Comparison of ENCODE assay signal across 8 cellular contexts in the genomic region with DNA sequence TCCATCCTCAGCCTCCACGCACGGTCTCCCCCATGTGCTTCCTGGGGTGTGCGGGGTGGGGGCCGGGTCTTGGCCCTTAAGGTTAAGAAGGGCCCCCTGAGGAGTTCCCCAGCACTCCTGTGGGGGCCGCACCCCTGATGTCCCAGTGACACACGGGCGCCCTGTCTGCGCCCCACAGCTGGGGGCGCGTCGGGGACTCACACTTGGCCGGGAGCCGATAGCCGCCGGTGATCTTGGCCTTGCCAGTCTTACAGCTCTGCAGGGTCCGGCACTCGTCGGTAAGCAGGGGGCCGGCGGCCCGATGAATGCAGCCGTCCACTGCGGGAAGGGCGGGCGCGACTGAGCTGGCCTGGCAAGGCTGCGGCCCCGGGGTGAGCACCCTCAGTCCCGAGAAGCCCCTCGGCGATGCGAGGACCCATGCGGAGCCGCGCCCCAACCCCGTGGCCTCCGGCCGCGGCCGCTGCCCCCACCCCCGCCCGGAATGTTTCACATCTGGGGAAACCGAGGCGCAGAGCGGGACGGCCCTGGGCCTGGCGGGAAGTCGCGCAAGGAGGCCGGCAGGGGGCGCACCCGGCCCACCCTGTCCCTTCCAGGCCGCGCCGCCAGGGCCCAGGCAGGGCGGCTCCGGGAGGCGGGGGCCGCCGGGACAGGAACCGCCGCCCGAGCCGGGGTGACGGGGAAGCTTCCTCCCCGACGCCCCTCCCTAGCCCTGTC. TPM values are rescaled to one million over a fixed set of nuclear protein-coding genes. Genes with fewer than 3 reads are reported as not detected.
DNase-seq lines count a peak whose midpoint lies in the region; ATAC-seq and TF ChIP-seq lines count a peak whose summit lies in the region.

No MANE protein-coding gene starts in this region.

- no TSS peak for BruUV-seq in PC-9 (replicated peaks; lab: Mats Ljungman, UMichigan)

- no peak overlapping the region for H3K27ac ChIP-seq in DOHH2 (ENCODE audit: low read depth, low read length)
- no peak overlapping the region for H3K27ac ChIP-seq in ectodermal cell (ENCODE audit: insufficient read depth, low read depth, low read length, poor library complexity, severe bottlenecking)
- H3K27ac ChIP-seq in PC-9, result no peak overlapping the region

- POLR2A ChIA-PET in PC-9 (lab: Charles Lee; ENCODE audit: unreplicated experiment), result no interaction called here

- ATAC-seq in HG03175 (IDR thresholded peaks at IDR 0.05; ENCODE audit: unreplicated experiment), result peak; percentile 65

- H3K4me2 ChIP-seq in DOHH2 (ENCODE audit: low read length) (peak overlapping the region; percentile 57), PC-9 (no peak overlapping the region)

- H3K27me3 ChIP-seq in DOHH2 (ENCODE audit: control insufficient read depth, low read length) (no peaks in the 10 kb centered on the region), ectodermal cell (ENCODE audit: control insufficient read depth, insufficient read depth, low read length, poor library complexity, severe bottlenecking) (peaks cover 42% of the 10 kb centered on the region), PC-9 (ENCODE audit: insufficient read depth, low read depth) (no peaks in the 10 kb centered on the region)

- no peaks in the 10 kb centered on the region for H3K9me2 ChIP-seq in DOHH2 (replicated peaks; ENCODE audit: control insufficient read depth, low read length)
- H3K9me2 ChIP-seq in PC-9 (ENCODE audit: insufficient read depth), result no peaks in the 10 kb centered on the region

- no peaks in the 10 kb centered on the region for H3K79me2 ChIP-seq in DOHH2 (ENCODE audit: control insufficient read depth, low read length)
- no peaks in the 10 kb centered on the region for H3K79me2 ChIP-seq in PC-9 (ENCODE audit: low read depth)

- H3K9me3 ChIP-seq in DOHH2 (ENCODE audit: control insufficient read depth, insufficient read depth, low read length), result no peaks in the 10 kb centered on the region
- H3K9me3 ChIP-seq in ectodermal cell (ENCODE audit: control insufficient read depth, low read length), result no peaks in the 10 kb centered on the region
- no peaks in the 10 kb centered on the region for H3K9me3 ChIP-seq in PC-9 (ENCODE audit: insufficient read depth, low read depth)

- H4K20me1 ChIP-seq in DOHH2 (ENCODE audit: control insufficient read depth, insufficient read depth, low read depth, low read length) (0 out of 2 replicates have a peak, but pooled peaks cover 4% of the 10 kb centered on the region), PC-9 (ENCODE audit: insufficient read depth) (peaks cover 79% of the 10 kb centered on the region)

- DNase-seq in activated CD8-positive, alpha-beta memory T cell treated with anti-CD3 and anti-CD28 coated beads for 1 hour (ENCODE audit: extremely low read depth in 1 of 2, low read depth in 1 of 2), result peak; percentile 30 to 56
- peak; percentile 72 to 85 for DNase-seq in lung microvascular endothelial cell (ENCODE audit: low read depth in 2 of 2)
- peak; percentile 42 for DNase-seq in stimulated activated CD8-positive, alpha-beta memory T cell treated with anti-CD3 and anti-CD28 coated beads, Interleukin-12 subunit alpha, Interleukin-12 subunit beta, amount 100 ng/mL, for 24 hours (ENCODE audit: extremely low read depth)
- DNase-seq in PC-9, result no peak
- no peak for DNase-seq in cerebellar nuclear complex (lab: John Stamatoyannopoulos, UW)

- no peak overlapping the region for H2AFZ ChIP-seq in PC-9

- no peaks in the 10 kb centered on the region for H3F3A ChIP-seq in DOHH2 (ENCODE audit: control insufficient read depth, insufficient read depth)
- H3F3A ChIP-seq in PC-9 (ENCODE audit: insufficient read depth, low read depth), result peaks cover 23% of the 10 kb centered on the region; the same call in 1 of the 2 replicates

- peaks cover 18% of the 10 kb centered on the region for H3K36me3 ChIP-seq in DOHH2 (ENCODE audit: control insufficient read depth, low read length)
- peaks cover 14% of the 10 kb centered on the region for H3K36me3 ChIP-seq in ectodermal cell (ENCODE audit: control insufficient read depth, insufficient read depth, low read length)
- peaks cover 9% of the 10 kb centered on the region; the same call in 1 of the 2 replicates for H3K36me3 ChIP-seq in PC-9 (ENCODE audit: low read depth)

- H3K4me3 ChIP-seq in DOHH2 (ENCODE audit: low read length) (peak overlapping the region; percentile 46), ectodermal cell (ENCODE audit: insufficient read depth, low read depth, low read length) (peak overlapping the region; percentile 15), PC-9 (no peak overlapping the region)

- CTCF ChIA-PET in PC-9 (lab: Charles Lee), result no interaction called here

- H3K4me1 ChIP-seq in DOHH2 (ENCODE audit: control insufficient read depth, low read length), result peaks cover 27% of the 10 kb centered on the region
- peaks cover 22% of the 10 kb centered on the region for H3K4me1 ChIP-seq in ectodermal cell (ENCODE audit: control insufficient read depth, insufficient read depth, low read length)
- no peaks in the 10 kb centered on the region for H3K4me1 ChIP-seq in PC-9 (replicated peaks; ENCODE audit: insufficient read depth)

- intact Hi-C loops in PC-9 (cut with micrococcal nuclease; ENCODE audit: unreplicated experiment), result no loop called here

- peak; percentile 68 for TF ChIP-seq CTCF in DOHH2 (IDR thresholded peaks at IDR 0.05; ENCODE audit: low read depth, low read length, poor library complexity, severe bottlenecking)
- TF ChIP-seq CTCF in PC-9 (conservative IDR thresholded peaks at IDR 0.05), result no peak

- 2 to 3% methylated on average over 67 of the region's 67 CpGs for WGBS in ectodermal cell, 2 experiments

RNA-seq across cellular contexts. Expression of a gene that starts 13.9 kb away (rescaled TPM):
- polyA plus RNA-seq in ectodermal cell (2013, experiment 1 of 4), result 143 TPM
- 147 TPM for polyA plus RNA-seq in ectodermal cell (2013, experiment 2 of 4)
- polyA plus RNA-seq in ectodermal cell (2013, experiment 3 of 4), result 132 TPM
- 139 TPM for polyA plus RNA-seq in ectodermal cell (2013, experiment 4 of 4)
- total RNA-seq in lung microvascular endothelial cell (46.2 and 51.6 TPM in 2 replicates), PC-9 (2021) (105 and 119 TPM in 2 replicates)

RNA-seq across cellular contexts. Expression of a gene that starts 25.8 kb away (rescaled TPM):
- polyA plus RNA-seq in ectodermal cell (2013, experiment 1 of 4), result 278 TPM
- polyA plus RNA-seq in ectodermal cell (2013, experiment 2 of 4), result 266 TPM
- polyA plus RNA-seq in ectodermal cell (2013, experiment 3 of 4), result 286 TPM
- polyA plus RNA-seq in ectodermal cell (2013, experiment 4 of 4), result 315 TPM
- total RNA-seq in lung microvascular endothelial cell (319 and 338 TPM in 2 replicates), PC-9 (2021) (521 and 547 TPM in 2 replicates)

RNA-seq across cellular contexts. Expression of a gene that starts 35.5 kb away (rescaled TPM):
- polyA plus RNA-seq in ectodermal cell (2013, experiment 1 of 4), result 1.3 TPM
- polyA plus RNA-seq in ectodermal cell (2013, experiment 2 of 4), result 1.5 TPM
- 0.96 TPM for polyA plus RNA-seq in ectodermal cell (2013, experiment 3 of 4)
- 1.5 TPM for polyA plus RNA-seq in ectodermal cell (2013, experiment 4 of 4)
- total RNA-seq in lung microvascular endothelial cell, result not detected in 2 replicates
- 0.25 and 0.44 TPM in 2 replicates for total RNA-seq in PC-9 (2021)

Comparison
In these comparisons a context has a peak if more than half of its experiments do, and no peak if none do; other contexts are left out.
1. DNase-seq: peak in activated CD8-positive, alpha-beta memory T cell treated with anti-CD3 and anti-CD28 coated beads for 1 hour (2 of 2), lung microvascular endothelial cell (2 of 2) and stimulated activated CD8-positive, alpha-beta memory T cell treated with anti-CD3 and anti-CD28 coated beads, Interleukin-12 subunit alpha, Interleukin-12 subunit beta, amount 100 ng/mL, for 24 hours (single experiment); none in PC-9 (0 of 2) and cerebellar nuclear complex (0 of 2).